In the genomic region with DNA sequence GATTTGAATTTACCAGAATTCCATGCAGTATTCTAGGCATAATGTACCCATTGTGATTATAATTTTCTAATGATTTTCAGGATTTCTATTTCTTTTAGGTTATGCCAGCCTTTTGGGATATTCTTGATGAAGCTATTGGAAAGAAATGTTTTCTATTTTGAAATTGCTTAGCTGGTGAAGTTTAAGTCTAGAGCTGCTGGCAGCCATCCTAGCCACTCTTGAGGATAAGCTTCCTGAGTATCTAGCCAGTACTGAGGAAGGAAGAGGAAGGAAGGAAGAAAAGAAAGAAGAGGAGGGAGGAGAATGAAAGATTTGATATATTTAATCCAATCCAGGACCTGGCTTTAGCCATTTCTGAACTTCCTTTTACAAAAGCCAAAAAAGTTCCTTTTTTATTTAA, we compare ENCODE assay signal across 21 cellular contexts.
"Had no signal": no experiment of that assay in that cellular context is flagged by ENCODE, and none has a peak within 500 bp of the region (broad histone marks: within the 10 kb centered on the region; RNA-seq: fewer than 3 reads in every experiment).

No MANE protein-coding gene starts in this region.

- H3K27me3 Mint-ChIP-seq: dendritic cell treated with granulocyte-macrophage colony-stimulating factor and Interleukin-4, amounts not matched to agents 40 ng/mL and 50 ng/mL, for 4 days; stimulated activated naive CD8-positive, alpha-beta T cell treated with anti-CD3 and anti-CD28 coated beads, Interleukin-15, Interleukin-2, amounts not matched to agents 100 ng/mL and 50 ng/mL, for 24 hours had no signal

- H3K4me1 Mint-ChIP-seq: neural crest cell; stimulated activated effector memory CD8-positive, alpha-beta T cell treated with anti-CD3 and anti-CD28 coated beads, Interleukin-12 subunit alpha, Interleukin-12 subunit beta, amount 100 ng/mL, for 72 hours had no signal

- H3K36me3 ChIP-seq: esophagus squamous epithelium, gastrocnemius medialis, heart right ventricle, right atrium auricular region, thoracic aorta had no signal

- H3K36me3 Mint-ChIP-seq: naive thymus-derived CD8-positive, alpha-beta T cell; stimulated activated effector memory CD8-positive, alpha-beta T cell treated with anti-CD3 and anti-CD28 coated beads, Interleukin-12 subunit alpha, Interleukin-12 subunit beta, amount 100 ng/mL, for 72 hours had no signal

- H3K4me2 ChIP-seq: smooth muscle cell had no signal

- H3K27ac ChIP-seq: esophagus squamous epithelium, gastrocnemius medialis, heart right ventricle, right atrium auricular region, thoracic aorta had no signal

- H3K4me3 Mint-ChIP-seq: dendritic cell treated with granulocyte-macrophage colony-stimulating factor and Interleukin-4, amounts not matched to agents 40 ng/mL and 50 ng/mL, for 4 days; effector memory CD8-positive, alpha-beta T cell; naive thymus-derived CD8-positive, alpha-beta T cell; neural crest cell; stimulated activated effector memory CD8-positive, alpha-beta T cell treated with anti-CD3 and anti-CD28 coated beads, Interleukin-12 subunit alpha, Interleukin-12 subunit beta, amount 100 ng/mL, for 72 hours; stimulated activated naive CD8-positive, alpha-beta T cell treated with anti-CD3 and anti-CD28 coated beads, Interleukin-15, Interleukin-2, amounts not matched to agents 100 ng/mL and 50 ng/mL, for 24 hours had no signal

- ATAC-seq: effector memory CD8-positive, alpha-beta T cell; gastrocnemius medialis; heart right ventricle; mucosa of descending colon; naive thymus-derived CD8-positive, alpha-beta T cell; stimulated activated effector memory CD8-positive, alpha-beta T cell treated with anti-CD3 and anti-CD28 coated beads, Interleukin-12 subunit alpha, Interleukin-12 subunit beta, amount 100 ng/mL, for 72 hours had no signal

- H3K9me3 ChIP-seq: esophagus squamous epithelium, gastrocnemius medialis, heart right ventricle, mucosa of descending colon, right atrium auricular region, thoracic aorta had no signal

- DNase-seq: effector memory CD8-positive, alpha-beta T cell; esophagus squamous epithelium; gastrocnemius medialis; heart right ventricle; hypothalamus; kidney glomerular epithelial cell; mammary epithelial cell; mucosa of descending colon; naive thymus-derived CD8-positive, alpha-beta T cell; posterior cingulate gyrus; stimulated activated CD4-positive, alpha-beta T cell treated with anti-CD3 and anti-CD28 coated beads, Interleukin-2, amount 100 ng/mL, for 48 hours; stimulated activated CD8-positive, alpha-beta memory T cell treated with anti-CD3 and anti-CD28 coated beads, Interleukin-4, amount 100 ng/mL, for 48 hours; trophoblast cell had no signal

- H3K4me3 ChIP-seq: esophagus squamous epithelium, gastrocnemius medialis, heart right ventricle, mucosa of descending colon, right atrium auricular region, smooth muscle cell, thoracic aorta had no signal

- FAIRE-seq: islet of Langerhans had no signal

- H3K9me3 Mint-ChIP-seq: dendritic cell treated with granulocyte-macrophage colony-stimulating factor and Interleukin-4, amounts not matched to agents 40 ng/mL and 50 ng/mL, for 4 days; effector memory CD8-positive, alpha-beta T cell; neural crest cell; stimulated activated effector memory CD8-positive, alpha-beta T cell treated with anti-CD3 and anti-CD28 coated beads, Interleukin-12 subunit alpha, Interleukin-12 subunit beta, amount 100 ng/mL, for 72 hours; stimulated activated naive CD8-positive, alpha-beta T cell treated with anti-CD3 and anti-CD28 coated beads, Interleukin-15, Interleukin-2, amounts not matched to agents 100 ng/mL and 50 ng/mL, for 24 hours had no signal

- H3K27ac Mint-ChIP-seq: dendritic cell treated with granulocyte-macrophage colony-stimulating factor and Interleukin-4, amounts not matched to agents 40 ng/mL and 50 ng/mL, for 4 days; effector memory CD8-positive, alpha-beta T cell; naive thymus-derived CD8-positive, alpha-beta T cell; stimulated activated effector memory CD8-positive, alpha-beta T cell treated with anti-CD3 and anti-CD28 coated beads, Interleukin-12 subunit alpha, Interleukin-12 subunit beta, amount 100 ng/mL, for 72 hours; stimulated activated naive CD8-positive, alpha-beta T cell treated with anti-CD3 and anti-CD28 coated beads, Interleukin-15, Interleukin-2, amounts not matched to agents 100 ng/mL and 50 ng/mL, for 24 hours had no signal

- H3K27me3 ChIP-seq: gastrocnemius medialis, heart right ventricle, right atrium auricular region had no signal

- H3K4me1 ChIP-seq: esophagus squamous epithelium, gastrocnemius medialis, right atrium auricular region had no signal
